23 cellular contexts compared by ENCODE assay signal in genomic region chr15:80986487-80986886, GRCh38. TPM values are rescaled to one million over a fixed set of nuclear protein-coding genes. Genes with fewer than 3 reads are reported as not detected.
A peak's percentile ranks its signal among the peaks of the same experiment; 100 is the strongest.
DNase-seq lines count a peak whose midpoint lies in the region; ATAC-seq, FAIRE-seq and TF ChIP-seq lines count a peak whose summit lies in the region.
"Had no signal": no experiment of that assay in that cellular context is flagged by ENCODE, and none has a peak within 500 bp of the region (broad histone marks: within the 10 kb centered on the region; RNA-seq: fewer than 3 reads in every experiment).

No MANE protein-coding gene starts in this region.

- no peak for ATAC-seq in activated CD8-positive, alpha-beta T cell treated with anti-CD3 and anti-CD28 coated beads for 36 hours
- ATAC-seq in activated CD8-positive, alpha-beta T cell treated with anti-CD3 and anti-CD28 coated beads, Interleukin-2, amount 10 ng/mL, durations not matched to agents 7 days and 5 days = no peak
- ATAC-seq in WTC11 (no peak), HG03175 (IDR thresholded peaks at IDR 0.05; ENCODE audit: unreplicated experiment) (no peak), psoas muscle (no peak)
- ATAC-seq in naive thymus-derived CD4-positive, alpha-beta T cell = no peak
- ATAC-seq: A549; stimulated activated naive B cell treated with anti-CD40 and anti-IgM and Interleukin-4, amounts not matched to agents 10 μg/mL and 1 μg/mL and 100 μg/mL, for 72 hours had no signal

- FAIRE-seq in RCC 7860 (lab: Jason Lieb, UNC) = no peak
- FAIRE-seq: A549 had no signal

- H3K27ac ChIP-seq in DOHH2 (ENCODE audit: low read depth, low read length) (no peak overlapping the region), psoas muscle (no peak overlapping the region)
- H3K27ac ChIP-seq in naive thymus-derived CD4-positive, alpha-beta T cell (ENCODE audit: low read depth, low read length) = no peak overlapping the region
- H3K27ac ChIP-seq: A549, esophagus squamous epithelium, neural progenitor cell had no signal

- H3K79me2 ChIP-seq in DOHH2 (ENCODE audit: control insufficient read depth, low read length) = peaks cover 76% of the 10 kb centered on the region

- TF ChIP-seq CTCF in activated CD8-positive, alpha-beta T cell treated with anti-CD3 and anti-CD28 coated beads for 36 hours (IDR thresholded peaks at IDR 0.05) = no peak
- TF ChIP-seq CTCF in DOHH2 (IDR thresholded peaks at IDR 0.05; ENCODE audit: low read depth, low read length, poor library complexity, severe bottlenecking) (no peak), WTC11 (IDR thresholded peaks at IDR 0.05) (no peak), psoas muscle (IDR thresholded peaks at IDR 0.05) (no peak)

- H3K27me3 Mint-ChIP-seq in activated CD8-positive, alpha-beta T cell treated with anti-CD3 and anti-CD28 coated beads for 36 hours = no peaks in the 10 kb centered on the region
- H3K27me3 Mint-ChIP-seq in activated CD8-positive, alpha-beta T cell treated with anti-CD3 and anti-CD28 coated beads, Interleukin-2, amount 10 ng/mL, durations not matched to agents 7 days and 5 days (ENCODE audit: low read depth) = no peaks in the 10 kb centered on the region
- no peaks in the 10 kb centered on the region for H3K27me3 Mint-ChIP-seq in WTC11 (ENCODE audit: low read depth)
- H3K27me3 Mint-ChIP-seq in naive thymus-derived CD4-positive, alpha-beta T cell = no peaks in the 10 kb centered on the region
- H3K27me3 Mint-ChIP-seq: CD4-positive, alpha-beta memory T cell; stimulated activated naive B cell treated with anti-CD40 and anti-IgM and Interleukin-4, amounts not matched to agents 10 μg/mL and 1 μg/mL and 100 μg/mL, for 72 hours had no signal

- CTCF ChIA-PET in activated CD8-positive, alpha-beta T cell treated with anti-CD3 and anti-CD28 coated beads for 36 hours (lab: Charles Lee) = interaction anchor here (1.0 to 2.1 kb wide), 4 partner anchors 9 to 280 kb away, joined by 4 to 9 read pairs (median 6); no protein-coding TSS in a partner anchor
- CTCF ChIA-PET in activated CD8-positive, alpha-beta T cell treated with anti-CD3 and anti-CD28 coated beads, Interleukin-2, amount 10 ng/mL, durations not matched to agents 7 days and 5 days (lab: Charles Lee) = interaction anchor here (1.1 to 4.6 kb wide), 3 partner anchors 16 to 280 kb away, joined by 4 to 30 read pairs (median 10); partner anchors contain the start of gene CEMIP
- CTCF ChIA-PET in WTC11 (lab: Charles Lee) = interaction anchor here (1.7 to 2.6 kb wide), 2 partner anchors 9 to 280 kb away, joined by 7 to 11 read pairs; no protein-coding TSS in a partner anchor
- CTCF ChIA-PET in naive thymus-derived CD4-positive, alpha-beta T cell (lab: Charles Lee) = interaction anchor here (0.5 to 1.5 kb wide), 4 partner anchors 16 to 279 kb away, joined by 3 to 5 read pairs (median 4); no protein-coding TSS in a partner anchor

- H3K9me3 ChIP-seq in DOHH2 (ENCODE audit: control insufficient read depth, insufficient read depth, low read length) = no peaks in the 10 kb centered on the region
- no peaks in the 10 kb centered on the region for H3K9me3 ChIP-seq in naive thymus-derived CD4-positive, alpha-beta T cell (ENCODE audit: control insufficient read depth in 2 of 3, low read length in 3 of 3)
- H3K9me3 ChIP-seq in psoas muscle = no peaks in the 10 kb centered on the region
- H3K9me3 ChIP-seq: A549, esophagus squamous epithelium, upper lobe of left lung had no signal

- no peaks in the 10 kb centered on the region for H3K27me3 ChIP-seq in DOHH2 (ENCODE audit: control insufficient read depth, low read length)
- H3K27me3 ChIP-seq in naive thymus-derived CD4-positive, alpha-beta T cell (ENCODE audit: control insufficient read depth in 2 of 2, insufficient read depth in 2 of 2, low read length in 2 of 2) = no peaks in the 10 kb centered on the region
- H3K27me3 ChIP-seq in psoas muscle (ENCODE audit: insufficient read depth in 3 of 3, low read length in 2 of 3) = no peaks in the 10 kb centered on the region
- H3K27me3 ChIP-seq: esophagus squamous epithelium, neural progenitor cell, upper lobe of left lung had no signal

- 94 to 100% (median 100%) methylated on average over 1 of the region's 1 CpG for WGBS in psoas muscle, 3 donors

- no peak overlapping the region for H3K27ac Mint-ChIP-seq in activated CD8-positive, alpha-beta T cell treated with anti-CD3 and anti-CD28 coated beads for 36 hours
- H3K27ac Mint-ChIP-seq in activated CD8-positive, alpha-beta T cell treated with anti-CD3 and anti-CD28 coated beads, Interleukin-2, amount 10 ng/mL, durations not matched to agents 7 days and 5 days = no peak overlapping the region
- 0 out of 2 replicates have a peak overlapping the region, but pooled peaks have one; percentile 3 for H3K27ac Mint-ChIP-seq in WTC11
- peak overlapping the region in 3 of 9 donors; percentile 3 to 46 (median 30) for H3K27ac Mint-ChIP-seq in naive thymus-derived CD4-positive, alpha-beta T cell
- H3K27ac Mint-ChIP-seq: neural progenitor cell; stimulated activated naive B cell treated with anti-CD40 and anti-IgM and Interleukin-4, amounts not matched to agents 10 μg/mL and 1 μg/mL and 100 μg/mL, for 72 hours had no signal

- no peaks in the 10 kb centered on the region for H3F3A ChIP-seq in DOHH2 (ENCODE audit: control insufficient read depth, insufficient read depth)

- POLR2A ChIA-PET in activated CD8-positive, alpha-beta T cell treated with anti-CD3 and anti-CD28 coated beads for 36 hours (lab: Charles Lee) = no interaction called here
- POLR2A ChIA-PET in activated CD8-positive, alpha-beta T cell treated with anti-CD3 and anti-CD28 coated beads, Interleukin-2, amount 10 ng/mL, durations not matched to agents 7 days and 5 days (lab: Charles Lee) = no interaction called here
- POLR2A ChIA-PET in WTC11 (lab: Charles Lee) = interaction anchor here (0.8 kb wide), 1 partner anchor 9 kb away, joined by 3 read pairs; no protein-coding TSS in a partner anchor
- POLR2A ChIA-PET in naive thymus-derived CD4-positive, alpha-beta T cell (lab: Charles Lee) = interaction anchor here (7.3 kb wide), 1 partner anchor 16 kb away, joined by 87 read pairs; the partner anchor contains the start of gene TLNRD1

- no peaks in the 10 kb centered on the region for H3K9me2 ChIP-seq in DOHH2 (replicated peaks; ENCODE audit: control insufficient read depth, low read length)

- H3K4me3 ChIP-seq in DOHH2 (ENCODE audit: low read length) (no peak overlapping the region), psoas muscle (no peak overlapping the region)
- no peak overlapping the region for H3K4me3 ChIP-seq in naive thymus-derived CD4-positive, alpha-beta T cell (ENCODE audit: low read length)
- H3K4me3 ChIP-seq: A549, esophagus squamous epithelium, lung, neural progenitor cell, upper lobe of left lung had no signal

- intact Hi-C loops in activated CD8-positive, alpha-beta T cell treated with anti-CD3 and anti-CD28 coated beads for 36 hours (cut with micrococcal nuclease) = no loop called here
- intact Hi-C loops in naive thymus-derived CD4-positive, alpha-beta T cell (cut with micrococcal nuclease) = loop anchor here (5.0 to 10.0 kb wide), 2 partner anchors 1061 to 1092 kb away; partner anchors contain the start of genes MEX3B (in 1 of the 2) and MTHFS (in 1 of the 2)
- intact Hi-C loops in psoas muscle (cut with DNase I) = loop anchor here in 1 of 2 donors (10.0 kb wide), 1 partner anchor 278 kb away; no protein-coding TSS in a partner anchor

- peaks cover 41% of the 10 kb centered on the region for H3K36me3 Mint-ChIP-seq in activated CD8-positive, alpha-beta T cell treated with anti-CD3 and anti-CD28 coated beads for 36 hours (ENCODE audit: low read depth)
- peaks cover 45% of the 10 kb centered on the region for H3K36me3 Mint-ChIP-seq in activated CD8-positive, alpha-beta T cell treated with anti-CD3 and anti-CD28 coated beads, Interleukin-2, amount 10 ng/mL, durations not matched to agents 7 days and 5 days (ENCODE audit: low read depth)
- peaks cover 8% of the 10 kb centered on the region for H3K36me3 Mint-ChIP-seq in WTC11
- peaks cover 0 to 17% (median 15%) of the 10 kb centered on the region in 5 donors for H3K36me3 Mint-ChIP-seq in naive thymus-derived CD4-positive, alpha-beta T cell

- H3K9me3 Mint-ChIP-seq in activated CD8-positive, alpha-beta T cell treated with anti-CD3 and anti-CD28 coated beads for 36 hours = no peaks in the 10 kb centered on the region
- H3K9me3 Mint-ChIP-seq in activated CD8-positive, alpha-beta T cell treated with anti-CD3 and anti-CD28 coated beads, Interleukin-2, amount 10 ng/mL, durations not matched to agents 7 days and 5 days (ENCODE audit: insufficient read depth) = no peaks in the 10 kb centered on the region
- no peaks in the 10 kb centered on the region for H3K9me3 Mint-ChIP-seq in WTC11
- no peaks in the 10 kb centered on the region for H3K9me3 Mint-ChIP-seq in naive thymus-derived CD4-positive, alpha-beta T cell
- H3K9me3 Mint-ChIP-seq: CD4-positive, alpha-beta memory T cell; immature natural killer cell; neural progenitor cell; stimulated activated naive B cell treated with anti-CD40 and anti-IgM and Interleukin-4, amounts not matched to agents 10 μg/mL and 1 μg/mL and 100 μg/mL, for 72 hours had no signal

- H4K20me1 ChIP-seq in DOHH2 (ENCODE audit: control insufficient read depth, insufficient read depth, low read depth, low read length) = peaks cover 8% of the 10 kb centered on the region

- H3K4me2 ChIP-seq in DOHH2 (ENCODE audit: low read length) = peak overlapping the region; percentile 40
- H3K4me2 ChIP-seq: A549 had no signal

- no peak for DNase-seq in activated CD8-positive, alpha-beta T cell treated with anti-CD3 and anti-CD28 coated beads for 36 hours
- no peak for DNase-seq in activated CD8-positive, alpha-beta T cell treated with anti-CD3 and anti-CD28 coated beads, Interleukin-2, amount 10 ng/mL, durations not matched to agents 7 days and 5 days
- DNase-seq in WTC11 (ENCODE audit: low spot score) = no peak
- no peak for DNase-seq in naive thymus-derived CD4-positive, alpha-beta T cell
- DNase-seq in RCC 7860 (ENCODE audit: low spot score) = no peak
- no peak for DNase-seq in psoas muscle
- DNase-seq: activated CD8-positive, alpha-beta memory T cell treated with anti-CD3 and anti-CD28 coated beads, Interleukin-2, amount 50 U/mL, for 4 hours; caudate nucleus; CD4-positive, alpha-beta memory T cell; DMS79 treated with DMSO at 0.1 percent for 48 hours; esophagus squamous epithelium; immature natural killer cell; NCI-H1436 treated with DMSO at 0.1 percent for 48 hours; NK-92 treated with Interleukin-12 subunit alpha and Interleukin-12 subunit beta, amount 100 ng/mL, for 24 hours; SHP77; stimulated activated naive B cell treated with anti-CD40 and anti-IgM and Interleukin-4, amounts not matched to agents 10 μg/mL and 1 μg/mL and 100 μg/mL, for 72 hours; T-helper 1 cell; upper lobe of left lung had no signal

- peaks cover 37% of the 10 kb centered on the region for H3K36me3 ChIP-seq in DOHH2 (ENCODE audit: control insufficient read depth, low read length)
- peaks cover 0 to 16% (median 0%) of the 10 kb centered on the region in 3 experiments for H3K36me3 ChIP-seq in naive thymus-derived CD4-positive, alpha-beta T cell (ENCODE audit: control insufficient read depth in 2 of 3, insufficient read depth in 3 of 3, low read length in 3 of 3)
- peaks cover 0 to 11% of the 10 kb centered on the region in 2 donors for H3K36me3 ChIP-seq in psoas muscle (ENCODE audit: insufficient read depth in 1 of 2, low read depth in 1 of 2)
- H3K36me3 ChIP-seq: neural progenitor cell had no signal

- H3K4me1 ChIP-seq in DOHH2 (ENCODE audit: control insufficient read depth, low read length) (peaks cover 40% of the 10 kb centered on the region), psoas muscle (peaks cover 38% of the 10 kb centered on the region)
- H3K4me1 ChIP-seq in naive thymus-derived CD4-positive, alpha-beta T cell (ENCODE audit: control insufficient read depth in 2 of 2, insufficient read depth in 2 of 2, low read length in 2 of 2) = peaks cover 34 to 41% of the 10 kb centered on the region in 2 donors

- peaks cover 60% of the 10 kb centered on the region for H3K4me1 Mint-ChIP-seq in activated CD8-positive, alpha-beta T cell treated with anti-CD3 and anti-CD28 coated beads for 36 hours (ENCODE audit: low read depth)
- H3K4me1 Mint-ChIP-seq in activated CD8-positive, alpha-beta T cell treated with anti-CD3 and anti-CD28 coated beads, Interleukin-2, amount 10 ng/mL, durations not matched to agents 7 days and 5 days (ENCODE audit: low read depth) = peaks cover 68% of the 10 kb centered on the region
- peaks cover 52% of the 10 kb centered on the region for H3K4me1 Mint-ChIP-seq in WTC11
- H3K4me1 Mint-ChIP-seq in naive thymus-derived CD4-positive, alpha-beta T cell = peaks cover 48 to 87% (median 80%) of the 10 kb centered on the region in 7 donors

- H3K4me3 Mint-ChIP-seq in activated CD8-positive, alpha-beta T cell treated with anti-CD3 and anti-CD28 coated beads for 36 hours = peak overlapping the region; percentile 22
- no peak overlapping the region for H3K4me3 Mint-ChIP-seq in activated CD8-positive, alpha-beta T cell treated with anti-CD3 and anti-CD28 coated beads, Interleukin-2, amount 10 ng/mL, durations not matched to agents 7 days and 5 days
- peak overlapping the region; percentile 8; the same call in 1 of the 2 replicates for H3K4me3 Mint-ChIP-seq in WTC11
- H3K4me3 Mint-ChIP-seq in naive thymus-derived CD4-positive, alpha-beta T cell = peak overlapping the region in 8 of 10 donors; percentile 2 to 97 (median 50)
- H3K4me3 Mint-ChIP-seq: stimulated activated naive B cell treated with anti-CD40 and anti-IgM and Interleukin-4, amounts not matched to agents 10 μg/mL and 1 μg/mL and 100 μg/mL, for 72 hours had no signal

RNA-seq across cellular contexts. Expression of gene MESD, which starts 3.1 kb away (rescaled TPM):
- 10 to 100 TPM; 15.8 to 16.5 TPM for total RNA-seq in activated CD8-positive, alpha-beta T cell treated with anti-CD3 and anti-CD28 coated beads for 36 hours
- 10 to 100 TPM; 27.0 to 27.4 TPM for total RNA-seq in activated CD8-positive, alpha-beta T cell treated with anti-CD3 and anti-CD28 coated beads, Interleukin-2, amount 10 ng/mL, durations not matched to agents 7 days and 5 days
- total RNA-seq in WTC11 (2021) (26.9 to 28.3 TPM (median 27.9 TPM) in 3 replicates), psoas muscle (1 to 10 TPM; 5.3 to 9.4 (median 6.5) TPM)
- total RNA-seq in naive thymus-derived CD4-positive, alpha-beta T cell = 10 to 100 TPM; 17.1 to 42.5 (median 38.3) TPM
- polyA plus RNA-seq in naive thymus-derived CD4-positive, alpha-beta T cell = 10 to 100 TPM; 20.7 to 29.3 TPM
- polyA plus RNA-seq in psoas muscle = 1 to 10 TPM; 4.6 to 8.6 (median 7.1) TPM

RNA-seq across cellular contexts. Expression of gene TLNRD1, which starts 14.2 kb away (rescaled TPM):
- total RNA-seq in activated CD8-positive, alpha-beta T cell treated with anti-CD3 and anti-CD28 coated beads for 36 hours = 10 to 100 TPM; 19.3 to 20.1 TPM
- 10 to 100 TPM; 32.3 to 33.8 TPM for total RNA-seq in activated CD8-positive, alpha-beta T cell treated with anti-CD3 and anti-CD28 coated beads, Interleukin-2, amount 10 ng/mL, durations not matched to agents 7 days and 5 days
- total RNA-seq in WTC11 (2021) = 21.4 to 26.7 TPM (median 22.3 TPM) in 3 replicates
- 10 to 100 TPM; 11.5 to 33.0 (median 22.5) TPM for total RNA-seq in naive thymus-derived CD4-positive, alpha-beta T cell
- polyA plus RNA-seq in naive thymus-derived CD4-positive, alpha-beta T cell = 1 to 10 TPM; 2.2 to 4.8 TPM
- 1 to 10 TPM; 2.4 to 4.4 (median 2.7) TPM for total RNA-seq in psoas muscle
- 1 to 10 TPM in 1 of 3 donors, under 1 TPM in 2; 0.65 to 5.1 (median 0.82) TPM for polyA plus RNA-seq in psoas muscle

Comparison
In these comparisons a context has a peak if more than half of its experiments do, and no peak if none do; other contexts are left out.
1. POLR2A ChIA-PET loops: an anchor here in WTC11 (0.8 kb wide) and naive thymus-derived CD4-positive, alpha-beta T cell (7.3 kb wide); none called in activated CD8-positive, alpha-beta T cell treated with anti-CD3 and anti-CD28 coated beads for 36 hours and activated CD8-positive, alpha-beta T cell treated with anti-CD3 and anti-CD28 coated beads, Interleukin-2, amount 10 ng/mL, durations not matched to agents 7 days and 5 days.